14 cellular contexts compared by ENCODE assay signal in genomic region chr7:86653919-86654659, GRCh38. TPM values are rescaled to one million over a fixed set of nuclear protein-coding genes. Genes with fewer than 3 reads are reported as not detected.
DNase-seq lines count a peak whose midpoint lies in the region; ATAC-seq, FAIRE-seq and TF ChIP-seq lines count a peak whose summit lies in the region.
"Had no signal": no experiment of that assay in that cellular context is flagged by ENCODE, and none has a peak within 500 bp of the region (broad histone marks: within the 10 kb centered on the region; RNA-seq: fewer than 3 reads in every experiment).

No MANE protein-coding gene starts in this region.

- no peaks in the 10 kb centered on the region for H3K9me3 Mint-ChIP-seq in activated naive CD8-positive, alpha-beta T cell treated with anti-CD3 and anti-CD28 coated beads for 36 hours

- H2AFZ ChIP-seq in HCT116 (ENCODE audit: low read depth, low read length, poor library complexity, severe bottlenecking), result peak overlapping the region; percentile 58

- H3K4me3 ChIP-seq in HCT116 (replicated peaks in 1 of 2; ENCODE audit: low read depth in 1 of 2, low read length in 2 of 2) (no peak overlapping the region), brain microvascular endothelial cell (ENCODE audit: low read depth, low read length) (no peak overlapping the region), kidney (ENCODE audit: low read length in 2 of 2) (no peak overlapping the region), subcutaneous abdominal adipose tissue (ENCODE audit: low read depth in 1 of 5, low read length in 5 of 5) (peak overlapping the region; percentile 28 to 54 (median 38)), tibial nerve (peak overlapping the region in 1 of 4 donors; percentile 23)
- H3K4me3 ChIP-seq: Peyer's patch had no signal

- H3K9ac ChIP-seq in HCT116 (ENCODE audit: low read length), result no peak overlapping the region
- H3K9ac ChIP-seq in kidney (ENCODE audit: low read length in 2 of 2), result no peak overlapping the region
- H3K9ac ChIP-seq in subcutaneous abdominal adipose tissue (ENCODE audit: low read length in 5 of 5), result peak overlapping the region in 1 of 5 donors; percentile 38

- TF ChIP-seq CTCF in HCT116 (IDR thresholded peaks at IDR 0.05 in 2 of 3, conservative IDR thresholded peaks at IDR 0.05 in 1 of 3; ENCODE audit: borderline replicate concordance in 1 of 3, insufficient read depth in 1 of 3, low read depth in 2 of 3, low read length in 2 of 3) (no peak), brain microvascular endothelial cell (IDR thresholded peaks at IDR 0.05; ENCODE audit: low read depth, low read length, missing control alignments) (no peak), kidney (IDR thresholded peaks at IDR 0.05; ENCODE audit: borderline replicate concordance, extremely low read depth, insufficient read depth) (no peak), GM10248 (IDR thresholded peaks at IDR 0.05; ENCODE audit: control extremely low read depth, extremely low read depth, low read depth, missing control alignments) (no peak), tibial nerve (IDR thresholded peaks at IDR 0.05) (no peak)

- H3K4me3 Mint-ChIP-seq in activated naive CD8-positive, alpha-beta T cell treated with anti-CD3 and anti-CD28 coated beads for 36 hours, result no peak overlapping the region
- H3K4me3 Mint-ChIP-seq: CD4-positive, CD25-positive, alpha-beta regulatory T cell; IgD-negative memory B cell had no signal

- H3K36me3 Mint-ChIP-seq in activated naive CD8-positive, alpha-beta T cell treated with anti-CD3 and anti-CD28 coated beads for 36 hours, result no peaks in the 10 kb centered on the region
- H3K36me3 Mint-ChIP-seq: activated naive CD4-positive, alpha-beta T cell treated with anti-CD3 and anti-CD28 coated beads, Interleukin-2, amount 50 U/mL, for 72 hours; CD4-positive, CD25-positive, alpha-beta regulatory T cell had no signal

- no peaks in the 10 kb centered on the region for H3K9me2 ChIP-seq in HCT116 (ENCODE audit: insufficient read depth)

- WGBS in tibial nerve, 2 donors, result 10 to 17% methylated on average over 9 of the region's 9 CpGs

- intact Hi-C loops in HCT116 (cut with micrococcal nuclease) (no loop called here), kidney (cut with DNase I) (no loop called here)

- TF ChIP-seq POLR2A in HCT116 (IDR thresholded peaks at IDR 0.05; ENCODE audit: borderline replicate concordance, extremely low read depth, insufficient read depth, insufficient read length) (no peak), tibial nerve (IDR thresholded peaks at IDR 0.05) (no peak)

- no peak for FAIRE-seq in kidney (lab: Jason Lieb, UNC)

- TF ChIP-seq RAD21 in HCT116 (IDR thresholded peaks at IDR 0.05; ENCODE audit: low read depth), result no peak

- H3K4me2 ChIP-seq in HCT116 (ENCODE audit: low read length), result no peak overlapping the region

- H3K4me1 ChIP-seq in HCT116 (ENCODE audit: control insufficient read depth in 1 of 2, insufficient read depth in 2 of 2, low read length in 2 of 2) (no peaks in the 10 kb centered on the region), kidney (ENCODE audit: control insufficient read depth in 1 of 2, insufficient read depth in 1 of 2, low read depth in 1 of 2, low read length in 2 of 2) (no peaks in the 10 kb centered on the region), subcutaneous abdominal adipose tissue (ENCODE audit: control insufficient read depth in 5 of 5, insufficient read depth in 5 of 5, low read length in 5 of 5) (peaks cover 0 to 8% (median 2%) of the 10 kb centered on the region in 5 donors), tibial nerve (peaks cover 0 to 8% (median 0%) of the 10 kb centered on the region in 4 donors)
- H3K4me1 ChIP-seq: Peyer's patch had no signal

- no peak for TF ChIP-seq EP300 in tibial nerve (IDR thresholded peaks at IDR 0.05)

- no peaks in the 10 kb centered on the region for H4K20me1 ChIP-seq in HCT116 (ENCODE audit: insufficient read depth)

- POLR2A ChIA-PET in HCT116 (lab: Charles Lee), result no interaction called here
- POLR2A ChIA-PET in GM10248 (lab: Yijun Ruan, JAX), result no interaction called here

- CTCF ChIA-PET in HCT116 (lab: Charles Lee), result no interaction called here
- CTCF ChIA-PET in GM10248 (lab: Yijun Ruan, JAX), result interaction anchor here (1.1 to 1.6 kb wide), 3 partner anchors 9 to 161 kb away, joined by 3 to 9 read pairs (median 5); no protein-coding TSS in a partner anchor

- H3K27me3 Mint-ChIP-seq in activated naive CD8-positive, alpha-beta T cell treated with anti-CD3 and anti-CD28 coated beads for 36 hours, result no peaks in the 10 kb centered on the region
- H3K27me3 Mint-ChIP-seq: CD4-positive, CD25-positive, alpha-beta regulatory T cell; IgD-negative memory B cell had no signal

- no peak overlapping the region for H3K27ac Mint-ChIP-seq in activated naive CD8-positive, alpha-beta T cell treated with anti-CD3 and anti-CD28 coated beads for 36 hours
- H3K27ac Mint-ChIP-seq: activated naive CD4-positive, alpha-beta T cell treated with anti-CD3 and anti-CD28 coated beads, Interleukin-2, amount 50 U/mL, for 72 hours; CD4-positive, CD25-positive, alpha-beta regulatory T cell; IgD-negative memory B cell had no signal

- no peaks in the 10 kb centered on the region for H3K79me2 ChIP-seq in HCT116 (ENCODE audit: insufficient read depth, low read length)

- no peak for DNase-seq in HCT116 (ENCODE audit: low read depth, low spot score)
- peak; percentile 9 for DNase-seq in brain microvascular endothelial cell
- DNase-seq in kidney, result peak; percentile 51
- DNase-seq in GM10248 (ENCODE audit: extremely low spot score), result no peak
- DNase-seq in tibial nerve (ENCODE audit: low spot score in 2 of 2), result no peak
- no peak for DNase-seq in activated CD4-positive, alpha-beta T cell treated with anti-CD3 and anti-CD28 coated beads, Interleukin-2, amount 50 U/mL, for 4 hours
- DNase-seq in activated naive CD8-positive, alpha-beta T cell treated with anti-CD3 and anti-CD28 coated beads for 36 hours, result no peak
- DNase-seq: CD4-positive, CD25-positive, alpha-beta regulatory T cell; Peyer's patch; stimulated activated CD4-positive, alpha-beta T cell treated with anti-CD3 and anti-CD28 coated beads, Interleukin-12 subunit alpha, Interleukin-12 subunit beta, amount 100 ng/mL, for 4 hours; T-helper 9 cell had no signal

- no peaks in the 10 kb centered on the region for H3K36me3 ChIP-seq in HCT116 (ENCODE audit: control insufficient read depth in 1 of 2, insufficient read depth in 2 of 2, low read length in 2 of 2)
- no peaks in the 10 kb centered on the region for H3K36me3 ChIP-seq in brain microvascular endothelial cell (replicated peaks)
- no peaks in the 10 kb centered on the region for H3K36me3 ChIP-seq in kidney (ENCODE audit: control insufficient read depth in 1 of 2, insufficient read depth in 2 of 2, low read length in 2 of 2)
- no peaks in the 10 kb centered on the region for H3K36me3 ChIP-seq in subcutaneous abdominal adipose tissue (ENCODE audit: control insufficient read depth in 5 of 5, insufficient read depth in 5 of 5, low read length in 5 of 5)
- H3K36me3 ChIP-seq in tibial nerve, result no peaks in the 10 kb centered on the region
- H3K36me3 ChIP-seq: Peyer's patch had no signal

- no peaks in the 10 kb centered on the region for H3K4me1 Mint-ChIP-seq in activated naive CD8-positive, alpha-beta T cell treated with anti-CD3 and anti-CD28 coated beads for 36 hours
- H3K4me1 Mint-ChIP-seq: CD4-positive, CD25-positive, alpha-beta regulatory T cell; IgD-negative memory B cell had no signal

- in situ Hi-C loops in brain microvascular endothelial cell (cut with HindIII; ENCODE audit: low pct_ligation_motif_present, low sequenced_read_pairs), result no loop called here

- H3K27me3 ChIP-seq in HCT116 (ENCODE audit: insufficient read depth, low read length), result 0 out of 2 replicates have a peak, but pooled peaks cover 7% of the 10 kb centered on the region
- no peaks in the 10 kb centered on the region for H3K27me3 ChIP-seq in brain microvascular endothelial cell (replicated peaks)
- H3K27me3 ChIP-seq in subcutaneous abdominal adipose tissue (ENCODE audit: control insufficient read depth in 5 of 5, insufficient read depth in 4 of 5, low read length in 5 of 5), result no peaks in the 10 kb centered on the region
- no peaks in the 10 kb centered on the region for H3K27me3 ChIP-seq in tibial nerve
- H3K27me3 ChIP-seq: Peyer's patch had no signal

- RAD21 ChIA-PET in HCT116 (lab: Charles Lee; ENCODE audit: low non-redundant PET in 1 of 2, low total read pairs in 2 of 2, uncharacterized antibody in 2 of 2, unreplicated experiment in 2 of 2), result no interaction called here

- no peak overlapping the region for H3K27ac ChIP-seq in HCT116 (ENCODE audit: low read depth, low read length)
- H3K27ac ChIP-seq in brain microvascular endothelial cell, result no peak overlapping the region
- no peak overlapping the region for H3K27ac ChIP-seq in kidney (ENCODE audit: low read depth in 2 of 2, low read length in 2 of 2)
- H3K27ac ChIP-seq in subcutaneous abdominal adipose tissue (ENCODE audit: low read depth, low read length), result no peak overlapping the region
- no peak overlapping the region for H3K27ac ChIP-seq in tibial nerve
- H3K27ac ChIP-seq: Peyer's patch had no signal

- no peaks in the 10 kb centered on the region for H3K9me3 ChIP-seq in HCT116 (ENCODE audit: control insufficient read depth in 1 of 2, insufficient read depth in 1 of 2, low read depth in 1 of 2, low read length in 2 of 2)
- no peaks in the 10 kb centered on the region for H3K9me3 ChIP-seq in kidney (ENCODE audit: control insufficient read depth in 1 of 2, low read length in 2 of 2)
- H3K9me3 ChIP-seq in subcutaneous abdominal adipose tissue (ENCODE audit: control insufficient read depth in 5 of 5, low read length in 5 of 5), result no peaks in the 10 kb centered on the region
- no peaks in the 10 kb centered on the region for H3K9me3 ChIP-seq in tibial nerve
- H3K9me3 ChIP-seq: Peyer's patch had no signal

- no TSS peak for BruUV-seq in HCT116 (replicated peaks; lab: Mats Ljungman, UMichigan)

- no peak for ATAC-seq in HCT116
- ATAC-seq: activated naive CD4-positive, alpha-beta T cell treated with anti-CD3 and anti-CD28 coated beads, Interleukin-2, amount 50 U/mL, for 72 hours had no signal

TF ChIP-seq in HCT116, 20 proteins besides CTCF, POLR2A, EP300 and RAD21 (continues in another document):
- TF ChIP-seq MAX (IDR thresholded peaks at IDR 0.05), result no peak
- TF ChIP-seq YY1 (IDR thresholded peaks at IDR 0.05; ENCODE audit: extremely low read depth, insufficient replicate concordance, low read depth, low read length), result no peak
- no peak for TF ChIP-seq ATF3 (IDR thresholded peaks at IDR 0.05)
- TF ChIP-seq SIN3A (IDR thresholded peaks at IDR 0.05; ENCODE audit: low read depth), result no peak

RNA-seq across cellular contexts. Expression of gene GRM3, which starts 10.4 kb away (rescaled TPM):
- total RNA-seq in HCT116 (2021; ENCODE audit: unreplicated experiment), result not detected
- polyA plus RNA-seq in HCT116 (2012), result 0.14 and 0.16 TPM in 2 replicates
- not detected for total RNA-seq in kidney
- not detected for polyA plus RNA-seq in kidney (ENCODE audit: insufficient read depth, low read depth, low replicate concordance)
- not detected for total RNA-seq in tibial nerve
- not detected for total RNA-seq in activated naive CD8-positive, alpha-beta T cell treated with anti-CD3 and anti-CD28 coated beads for 36 hours
- total RNA-seq: activated naive CD4-positive, alpha-beta T cell treated with anti-CD3 and anti-CD28 coated beads, Interleukin-2, amount 50 U/mL, for 72 hours; CD4-positive, CD25-positive, alpha-beta regulatory T cell; Peyer's patch had no signal
- polyA plus RNA-seq: CD4-positive, CD25-positive, alpha-beta regulatory T cell; IgD-negative memory B cell had no signal

Comparison
In these comparisons a context has a peak if more than half of its experiments do, and no peak if none do; other contexts are left out.
1. DNase-seq: peak in brain microvascular endothelial cell (single experiment) and kidney (single experiment); none in HCT116 (single experiment), GM10248 (single experiment), tibial nerve (0 of 2), activated CD4-positive, alpha-beta T cell treated with anti-CD3 and anti-CD28 coated beads, Interleukin-2, amount 50 U/mL, for 4 hours (0 of 2) and activated naive CD8-positive, alpha-beta T cell treated with anti-CD3 and anti-CD28 coated beads for 36 hours (single experiment).
2. H3K4me3 ChIP-seq: peak in subcutaneous abdominal adipose tissue (5 of 5); none in HCT116 (0 of 2), brain microvascular endothelial cell (single experiment) and kidney (0 of 2).